Comparison of ENCODE assay signal across 16 cellular contexts in genomic region chr5:132262882-132263547, GRCh38. TPM values are rescaled to one million over a fixed set of nuclear protein-coding genes. Genes with fewer than 3 reads are reported as not detected.
DNase-seq lines count a peak whose midpoint lies in the region; ATAC-seq and TF ChIP-seq lines count a peak whose summit lies in the region.
"Had no signal": no experiment of that assay in that cellular context is flagged by ENCODE, and none has a peak within 500 bp of the region (broad histone marks: within the 10 kb centered on the region; RNA-seq: fewer than 3 reads in every experiment).

No MANE protein-coding gene starts in this region.

- no peak for ATAC-seq in GM18505 (IDR thresholded peaks at IDR 0.05; ENCODE audit: unreplicated experiment)
- ATAC-seq in HG03196 (IDR thresholded peaks at IDR 0.05; ENCODE audit: unreplicated experiment), result no peak

- H4K91ac ChIP-seq in mesenchymal stem cell (ENCODE audit: low read length), result no peak overlapping the region

- no peak overlapping the region for H2BK120ac ChIP-seq in mesenchymal stem cell (ENCODE audit: low read depth, low read length)

- peak overlapping the region; percentile 15 for H2BK5ac ChIP-seq in mesenchymal stem cell (ENCODE audit: low read depth, low read length, poor library complexity, severe bottlenecking)

- no peak for TF ChIP-seq CTCF in GM13976 (IDR thresholded peaks at IDR 0.05; ENCODE audit: borderline replicate concordance, control extremely low read depth, extremely low read depth, insufficient read depth, missing control alignments)
- no peak for TF ChIP-seq CTCF in ascending aorta (IDR thresholded peaks at IDR 0.05)

- H3K27me3 ChIP-seq in ascending aorta (no peaks in the 10 kb centered on the region), mesenchymal stem cell (ENCODE audit: control insufficient read depth in 1 of 2, insufficient read depth in 1 of 2, low read length in 2 of 2) (no peaks in the 10 kb centered on the region)
- H3K27me3 ChIP-seq: BE2C, cardiac muscle cell, SJCRH30 had no signal

- H3K4me1 ChIP-seq in ascending aorta (peaks cover 24 to 60% of the 10 kb centered on the region in 2 donors), mesenchymal stem cell (ENCODE audit: control insufficient read depth, insufficient read depth, low read depth, low read length) (peaks cover 73% of the 10 kb centered on the region)

- in situ Hi-C loops in GM13976 (cut with MboI; ENCODE audit: low sequenced_read_pairs, unreplicated experiment), result no loop called here

- H3K14ac ChIP-seq in mesenchymal stem cell (ENCODE audit: low read length in 2 of 2), result no peak overlapping the region

- H3K18ac ChIP-seq in mesenchymal stem cell (ENCODE audit: low read depth in 1 of 2, low read length in 2 of 2), result peak overlapping the region in 1 of 2 experiments; percentile 51

- peak overlapping the region; percentile 72 for H2AK5ac ChIP-seq in mesenchymal stem cell (ENCODE audit: low read length, severe bottlenecking)

- no peak overlapping the region for H2BK12ac ChIP-seq in mesenchymal stem cell (ENCODE audit: low read length in 2 of 2)

- TF ChIP-seq POLR2A in GM18505 (IDR thresholded peaks at IDR 0.05; ENCODE audit: borderline replicate concordance, extremely low read depth, insufficient read depth, insufficient read length), result no peak

- no peak overlapping the region for H3K4me2 ChIP-seq in mesenchymal stem cell (ENCODE audit: low read length, poor library complexity, severe bottlenecking)

- intact Hi-C loops in ascending aorta (cut with DNase I), result no loop called here

- no peak overlapping the region for H3K23ac ChIP-seq in mesenchymal stem cell (ENCODE audit: low read length in 2 of 2)

- no CpG with 5 or more reads among the region's 2 CpGs for WGBS in mesenchymal stem cell

- H3K27ac ChIP-seq in ascending aorta, result peak overlapping the region; percentile 94 to 98
- no peak overlapping the region for H3K27ac ChIP-seq in mesenchymal stem cell (ENCODE audit: low read length, poor library complexity, severe bottlenecking)
- H3K27ac ChIP-seq in substantia nigra (ENCODE audit: low read depth, low read length, poor library complexity, severe bottlenecking), result no peak overlapping the region
- H3K27ac ChIP-seq: cardiac muscle cell, SJCRH30 had no signal

- H3K9ac ChIP-seq in mesenchymal stem cell (ENCODE audit: low read length), result peak overlapping the region; percentile 21

- H2BK15ac ChIP-seq in mesenchymal stem cell (ENCODE audit: low read depth, poor library complexity, severe bottlenecking), result no peak overlapping the region

- no peak overlapping the region for H3K4me3 ChIP-seq in ascending aorta
- H3K4me3 ChIP-seq in mesenchymal stem cell (ENCODE audit: insufficient read depth in 1 of 2, low read depth in 1 of 2, low read length in 2 of 2), result no peak overlapping the region
- H3K4me3 ChIP-seq: cardiac muscle cell, SJCRH30 had no signal

- peaks cover 32% of the 10 kb centered on the region for H3K79me1 ChIP-seq in mesenchymal stem cell (replicated peaks; ENCODE audit: low read length, poor library complexity, severe bottlenecking)

- H3K4ac ChIP-seq in mesenchymal stem cell (ENCODE audit: low read depth in 1 of 2, low read length in 2 of 2), result no peak overlapping the region

- H2AFZ ChIP-seq in mesenchymal stem cell (ENCODE audit: low read depth, low read length), result no peak overlapping the region

- H4K8ac ChIP-seq in mesenchymal stem cell (ENCODE audit: low read length), result peak overlapping the region; percentile 38

- H3K9me3 ChIP-seq in ascending aorta, result no peaks in the 10 kb centered on the region
- no peaks in the 10 kb centered on the region for H3K9me3 ChIP-seq in mesenchymal stem cell (ENCODE audit: control insufficient read depth, low read length)
- H3K9me3 ChIP-seq: BE2C, SJCRH30 had no signal

- peak; percentile 6 for DNase-seq in GM13976 (ENCODE audit: low spot score)
- peak in 1 of 2 donors; percentile 42 for DNase-seq in ascending aorta (ENCODE audit: low spot score in 2 of 2)
- DNase-seq in mesenchymal stem cell, result peak; percentile 30
- DNase-seq in stimulated activated CD8-positive, alpha-beta memory T cell treated with anti-CD3 and anti-CD28 coated beads, Interleukin-4, amount 100 ng/mL, for 48 hours, result peak; percentile 26
- DNase-seq in substantia nigra (lab: John Stamatoyannopoulos, UW), result no peak
- no peak for DNase-seq in NCI-H2107 (lab: John Stamatoyannopoulos, UW)
- DNase-seq: BE2C; DMS53; KG1; NCI-H1417; NCI-H345; SJCRH30; stimulated activated naive B cell treated with anti-CD40 and anti-IgM and Interleukin-4, amounts not matched to agents 10 μg/mL and 1 μg/mL and 100 μg/mL, for 72 hours had no signal

- peaks cover 6 to 17% of the 10 kb centered on the region in 2 donors for H3K36me3 ChIP-seq in ascending aorta
- peaks cover 37 to 55% of the 10 kb centered on the region in 2 experiments for H3K36me3 ChIP-seq in mesenchymal stem cell (ENCODE audit: control insufficient read depth in 1 of 2, insufficient read depth in 2 of 2, low read depth in 1 of 2, low read length in 2 of 2)
- H3K36me3 ChIP-seq: cardiac muscle cell had no signal

RNA-seq across cellular contexts. Expression of gene PDLIM4, which starts 5.5 kb away (rescaled TPM):
- 49.1 TPM for total RNA-seq in ascending aorta
- polyA plus RNA-seq in mesenchymal stem cell (2013, experiment 1 of 2), result 33.9 TPM
- 34.0 TPM for polyA plus RNA-seq in mesenchymal stem cell (2013, experiment 2 of 2)

RNA-seq across cellular contexts. Expression of gene SLC22A4, which starts 31.2 kb away (rescaled TPM):
- total RNA-seq in ascending aorta, result 18.1 TPM
- 1.8 TPM for polyA plus RNA-seq in mesenchymal stem cell (2013, experiment 1 of 2)
- 1.9 TPM for polyA plus RNA-seq in mesenchymal stem cell (2013, experiment 2 of 2)

RNA-seq across cellular contexts. Expression of gene P4HA2, which starts 35.4 kb away (rescaled TPM):
- total RNA-seq in ascending aorta, result 22.6 TPM
- 110 TPM for polyA plus RNA-seq in mesenchymal stem cell (2013, experiment 1 of 2)
- polyA plus RNA-seq in mesenchymal stem cell (2013, experiment 2 of 2), result 108 TPM

Comparison
In these comparisons a context has a peak if more than half of its experiments do, and no peak if none do; other contexts are left out.
1. DNase-seq: peak in GM13976 (single experiment), mesenchymal stem cell (single experiment) and stimulated activated CD8-positive, alpha-beta memory T cell treated with anti-CD3 and anti-CD28 coated beads, Interleukin-4, amount 100 ng/mL, for 48 hours (single experiment); none in substantia nigra (0 of 49) and NCI-H2107 (single experiment).
2. H3K27ac ChIP-seq: peak in ascending aorta (2 of 2); none in mesenchymal stem cell (single experiment) and substantia nigra (single experiment).